In genomic region chr10:52855546-52856325, GRCh38 we compare ENCODE assay signal across 26 cellular contexts.
"Had no signal": no experiment of that assay in that cellular context is flagged by ENCODE, and none has a peak within 500 bp of the region (broad histone marks: within the 10 kb centered on the region; RNA-seq: fewer than 3 reads in every experiment).

No MANE protein-coding gene starts in this region.

- H3K79me2 ChIP-seq: hepatocyte had no signal

- H3K27ac ChIP-seq: colonic mucosa, epithelial cell of prostate, gastroesophageal sphincter, heart left ventricle, hepatocyte, prostate gland, right atrium auricular region, testis, tibial artery had no signal

- FAIRE-seq: kidney had no signal

- H3K9me3 ChIP-seq: colonic mucosa, gastroesophageal sphincter, heart left ventricle, prostate gland, right atrium auricular region, testis, tibial artery had no signal

- ATAC-seq: esophagus mucosa; gastroesophageal sphincter; heart left ventricle; left lobe of liver; naive thymus-derived CD8-positive, alpha-beta T cell; sciatic nerve; stimulated activated memory B cell treated with anti-CD40 and anti-IgM and Interleukin-4, amounts not matched to agents 10 μg/mL and 1 μg/mL and 100 μg/mL, for 72 hours; stimulated activated naive CD8-positive, alpha-beta T cell treated with anti-CD3 and anti-CD28 coated beads, Interleukin-15, Interleukin-2, amounts not matched to agents 100 U/mL and 50 U/mL, for 24 hours had no signal

- H3K4me1 ChIP-seq: colonic mucosa, gastroesophageal sphincter, prostate gland, right atrium auricular region, testis, tibial artery had no signal

- H3K4me3 ChIP-seq: colonic mucosa, gastroesophageal sphincter, heart left ventricle, hepatocyte, lung, prostate gland, right atrium auricular region, testis, tibial artery had no signal

- H3K4me2 ChIP-seq: hepatocyte had no signal

- H3K36me3 ChIP-seq: colonic mucosa, gastroesophageal sphincter, heart left ventricle, prostate gland, right atrium auricular region, tibial artery had no signal

- H3K27me3 ChIP-seq: colonic mucosa, heart left ventricle, hepatocyte, right atrium auricular region, testis, tibial artery had no signal

- H2AFZ ChIP-seq: hepatocyte had no signal

- DNase-seq: colonic mucosa; effector CD8-positive, alpha-beta T cell; endodermal cell; foreskin fibroblast; heart left ventricle; kidney; mesendoderm; midbrain; naive thymus-derived CD8-positive, alpha-beta T cell; nephron progenitor cell; nucleus accumbens; stimulated activated CD4-positive, alpha-beta T cell treated with anti-CD3 and anti-CD28 coated beads, Interleukin-4, amount 100 ng/mL, for 4 hours; stimulated activated naive CD8-positive, alpha-beta T cell treated with anti-CD3 and anti-CD28 coated beads, Interleukin-15, Interleukin-2, amounts not matched to agents 100 U/mL and 50 U/mL, for 24 hours; substantia nigra; testis; tibial artery had no signal
